10 cellular contexts compared by ENCODE assay signal in genomic region chr10:92742331-92743228, GRCh38. TPM values are rescaled to one million over a fixed set of nuclear protein-coding genes. Genes with fewer than 3 reads are reported as not detected.
A peak's percentile ranks its signal among the peaks of the same experiment; 100 is the strongest.
DNase-seq lines count a peak whose midpoint lies in the region; ATAC-seq, FAIRE-seq and TF ChIP-seq lines count a peak whose summit lies in the region.
"Had no signal": no experiment of that assay in that cellular context is flagged by ENCODE, and none has a peak within 500 bp of the region (broad histone marks: within the 10 kb centered on the region; RNA-seq: fewer than 3 reads in every experiment).

No MANE protein-coding gene starts in this region.

- no peaks in the 10 kb centered on the region for H3K4me1 ChIP-seq in kidney (ENCODE audit: control insufficient read depth in 1 of 2, insufficient read depth in 1 of 2, low read depth in 1 of 2, low read length in 2 of 2)

- peak overlapping the region; percentile 23 to 60 for H3K4me3 Mint-ChIP-seq in stimulated activated naive B cell treated with anti-CD40 and anti-IgM and Interleukin-4, amounts not matched to agents 10 μg/mL and 1 μg/mL and 100 μg/mL, for 72 hours
- no peak overlapping the region for H3K4me3 Mint-ChIP-seq in progenitor cell of endocrine pancreas (ENCODE audit: low read depth)

- no peak for FAIRE-seq in kidney (lab: Jason Lieb, UNC)

- peak; percentile 92 for DNase-seq in NOMO-1 treated with DMSO at 0.1 percent for 48 hours (lab: John Stamatoyannopoulos, UW; ENCODE audit: unreplicated experiment)
- DNase-seq in stimulated activated naive B cell treated with anti-CD40 and anti-IgM and Interleukin-4, amounts not matched to agents 10 μg/mL and 1 μg/mL and 100 μg/mL, for 72 hours, result peak; percentile 64
- no peak for DNase-seq in kidney
- no peak for DNase-seq in progenitor cell of endocrine pancreas (ENCODE audit: low spot score, unreplicated experiment)
- DNase-seq in NCI-H146 (lab: John Stamatoyannopoulos, UW), result no peak
- DNase-seq: ovary had no signal

- no peaks in the 10 kb centered on the region for H3K9me3 ChIP-seq in kidney (ENCODE audit: control insufficient read depth in 1 of 2, low read length in 2 of 2)
- H3K9me3 ChIP-seq: adrenal gland, ovary had no signal

- H3K9me3 Mint-ChIP-seq in stimulated activated naive B cell treated with anti-CD40 and anti-IgM and Interleukin-4, amounts not matched to agents 10 μg/mL and 1 μg/mL and 100 μg/mL, for 72 hours, result peaks cover 2 to 8% of the 10 kb centered on the region in 2 donors
- no peaks in the 10 kb centered on the region for H3K9me3 Mint-ChIP-seq in progenitor cell of endocrine pancreas (ENCODE audit: low read depth)

- ATAC-seq in GM19324 (IDR thresholded peaks at IDR 0.05; ENCODE audit: low FRiP score, unreplicated experiment) (peak; percentile 98), HG02938 (IDR thresholded peaks at IDR 0.05; ENCODE audit: unreplicated experiment) (peak; percentile 96)
- ATAC-seq in stimulated activated naive B cell treated with anti-CD40 and anti-IgM and Interleukin-4, amounts not matched to agents 10 μg/mL and 1 μg/mL and 100 μg/mL, for 72 hours (replicated peaks), result peak; percentile 95 to 97
- ATAC-seq: Right ventricle myocardium inferior had no signal

- H3K9ac ChIP-seq in kidney (ENCODE audit: low read length in 2 of 2), result no peak overlapping the region

- H3K27ac ChIP-seq in kidney (ENCODE audit: low read depth in 2 of 2, low read length in 2 of 2), result no peak overlapping the region
- H3K27ac ChIP-seq: adrenal gland, ovary had no signal

- intact Hi-C loops in kidney (cut with DNase I), result no loop called here

- peaks cover 46 to 60% of the 10 kb centered on the region in 2 donors for H3K4me1 Mint-ChIP-seq in stimulated activated naive B cell treated with anti-CD40 and anti-IgM and Interleukin-4, amounts not matched to agents 10 μg/mL and 1 μg/mL and 100 μg/mL, for 72 hours
- peaks cover 11% of the 10 kb centered on the region for H3K4me1 Mint-ChIP-seq in progenitor cell of endocrine pancreas (ENCODE audit: low read depth)

- H3K36me3 ChIP-seq in kidney (ENCODE audit: control insufficient read depth in 1 of 2, insufficient read depth in 2 of 2, low read length in 2 of 2), result no peaks in the 10 kb centered on the region
- H3K36me3 ChIP-seq: adrenal gland, ovary had no signal

- no peak overlapping the region for H3K4me3 ChIP-seq in kidney (ENCODE audit: low read length in 2 of 2)
- H3K4me3 ChIP-seq: adrenal gland, ovary had no signal

- no peak for TF ChIP-seq CTCF in kidney (IDR thresholded peaks at IDR 0.05; ENCODE audit: borderline replicate concordance, extremely low read depth, insufficient read depth)
- no peak for TF ChIP-seq CTCF in progenitor cell of endocrine pancreas (IDR thresholded peaks at IDR 0.05; ENCODE audit: unreplicated experiment)

- peaks cover 2 to 11% of the 10 kb centered on the region in 2 donors for H3K36me3 Mint-ChIP-seq in stimulated activated naive B cell treated with anti-CD40 and anti-IgM and Interleukin-4, amounts not matched to agents 10 μg/mL and 1 μg/mL and 100 μg/mL, for 72 hours
- H3K36me3 Mint-ChIP-seq in progenitor cell of endocrine pancreas (ENCODE audit: insufficient read depth), result no peaks in the 10 kb centered on the region

- no peaks in the 10 kb centered on the region for H3K27me3 Mint-ChIP-seq in stimulated activated naive B cell treated with anti-CD40 and anti-IgM and Interleukin-4, amounts not matched to agents 10 μg/mL and 1 μg/mL and 100 μg/mL, for 72 hours
- H3K27me3 Mint-ChIP-seq in progenitor cell of endocrine pancreas, result peaks cover 16% of the 10 kb centered on the region

- H3K27ac Mint-ChIP-seq in stimulated activated naive B cell treated with anti-CD40 and anti-IgM and Interleukin-4, amounts not matched to agents 10 μg/mL and 1 μg/mL and 100 μg/mL, for 72 hours, result peak overlapping the region; percentile 89
- H3K27ac Mint-ChIP-seq in progenitor cell of endocrine pancreas, result no peak overlapping the region

RNA-seq across cellular contexts. Expression of gene HHEX, which starts 52.8 kb away (rescaled TPM):
- 10.0 TPM for total RNA-seq in kidney
- polyA plus RNA-seq in kidney (ENCODE audit: insufficient read depth, low read depth, low replicate concordance), result 3.1 TPM
- total RNA-seq in progenitor cell of endocrine pancreas, result 39.3 and 46.1 TPM in 2 replicates

Comparison
In these comparisons a context has a peak if more than half of its experiments do, and no peak if none do; other contexts are left out.
1. DNase-seq: peak in NOMO-1 treated with DMSO at 0.1 percent for 48 hours (single experiment) and stimulated activated naive B cell treated with anti-CD40 and anti-IgM and Interleukin-4, amounts not matched to agents 10 μg/mL and 1 μg/mL and 100 μg/mL, for 72 hours (single experiment); none in kidney (single experiment), progenitor cell of endocrine pancreas (single experiment) and NCI-H146 (single experiment).
2. Peak in every context shown above with its lines, with median percentiles within 50 percentile points of each other: ATAC-seq.